ENCODE assay signal across 32 cellular contexts in genomic region chr2:61785583-61785982, GRCh38.
"Had no signal": no experiment of that assay in that cellular context is flagged by ENCODE, and none has a peak within 500 bp of the region (broad histone marks: within the 10 kb centered on the region; RNA-seq: fewer than 3 reads in every experiment).

No MANE protein-coding gene starts in this region.

- H3K4me2 ChIP-seq: SK-N-SH had no signal

- H3K9me3 ChIP-seq: colonic mucosa, Peyer's patch, SJSA1 had no signal

- ATAC-seq: activated CD8-positive, alpha-beta memory T cell treated with anti-CD3 and anti-CD28 coated beads, Interleukin-2, amount 10 ng/mL, durations not matched to agents 7 days and 5 days; activated T-cell treated with anti-CD3 and anti-CD28 coated beads, Interleukin-2, amount 50 U/mL, for 72 hours; activated T-helper 17 cell treated with anti-CD3 and anti-CD28 coated beads, Interleukin-2, amount 50 U/mL, for 72 hours had no signal

- H3K4me1 ChIP-seq: ascending aorta, colonic mucosa, Peyer's patch, SJSA1 had no signal

- H3K4me3 ChIP-seq: ascending aorta, cardiac muscle cell, colonic mucosa, Peyer's patch, SJSA1 had no signal

- H3K27ac ChIP-seq: ascending aorta, cardiac muscle cell, colonic mucosa, Peyer's patch, SJSA1, WERI-Rb-1 had no signal

- DNase-seq: activated CD4-positive, alpha-beta memory T cell treated with anti-CD3 and anti-CD28 coated beads, Interleukin-2, amount 10 ng/mL, durations not matched to agents 7 days and 5 days; activated CD4-positive, alpha-beta T cell treated with anti-CD3 and anti-CD28 coated beads for 1 hour; activated CD4-positive, alpha-beta T cell treated with anti-CD3 and anti-CD28 coated beads for 48 hours; activated CD4-positive, CD25-positive, alpha-beta regulatory T cell; activated CD8-positive, alpha-beta memory T cell treated with anti-CD3 and anti-CD28 coated beads for 24 hours; activated effector memory CD4-positive, alpha-beta T cell treated with anti-CD3 and anti-CD28 coated beads, Interleukin-2, amount 50 U/mL, for 16 hours; activated naive CD4-positive, alpha-beta T cell treated with Interleukin-2 at 50 U/mL for 16 hours; activated naive CD8-positive, alpha-beta T cell treated with anti-CD3 and anti-CD28 coated beads, Interleukin-2, amount 10 ng/mL, durations not matched to agents 7 days and 5 days; activated T-cell treated with anti-CD3 and anti-CD28 coated beads, Interleukin-2, amount 50 U/mL, for 1 hour; activated T-cell treated with anti-CD3 and anti-CD28 coated beads, Interleukin-2, amount 50 U/mL, for 72 hours; amygdala; colonic mucosa; Karpas-422; KBM-7; NCI-H1105; NCI-H1417 treated with DMSO at 0.1 percent for 48 hours; NCI-H1694 treated with DMSO at 0.1 percent for 48 hours; NCI-H2029 treated with DMSO at 0.1 percent for 48 hours; NCI-H345; NCI-H510A; NCI-H526; Peyer's patch; RPMI8226; SHP77 treated with DMSO at 0.1 percent for 48 hours; SK-N-SH; T-helper 9 cell; WERI-Rb-1 had no signal
